Comparison of ENCODE assay signal across 24 cellular contexts in the genomic region with DNA sequence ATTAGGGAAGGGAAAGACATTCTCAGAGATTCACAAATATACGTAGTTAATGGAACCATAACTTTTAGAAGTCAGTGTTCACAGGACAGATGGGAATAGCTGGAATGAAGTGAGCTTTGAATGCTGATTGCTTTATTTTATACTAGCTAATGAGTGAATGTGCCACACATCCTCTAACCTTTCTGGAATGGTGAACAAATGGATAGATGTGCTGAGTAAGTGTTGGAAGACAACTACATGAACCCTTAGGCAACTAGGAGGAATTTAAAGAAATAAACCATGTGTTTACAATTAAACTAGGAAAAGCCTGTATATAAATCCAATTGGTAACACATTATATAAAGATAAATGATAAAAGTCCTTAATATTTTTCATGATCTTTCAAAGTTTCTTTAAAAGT.
"Had no signal": no experiment of that assay in that cellular context is flagged by ENCODE, and none has a peak within 500 bp of the region (broad histone marks: within the 10 kb centered on the region; RNA-seq: fewer than 3 reads in every experiment).

No MANE protein-coding gene starts in this region.

- H3K9ac ChIP-seq: neural progenitor cell had no signal

- H3K36me3 Mint-ChIP-seq: memory B cell; naive B cell; natural killer cell treated with Interleukin-12 subunit alpha and Interleukin-12 subunit beta and Interleukin-15 and Interleukin-18, amount 100 ng/mL, for 72 hours; neural progenitor cell; stimulated activated memory B cell treated with anti-CD40 and anti-IgM and Interleukin-4, amounts not matched to agents 10 μg/mL and 1 μg/mL and 100 μg/mL, for 72 hours had no signal

- DNase-seq: cortex of kidney; effector memory CD8-positive, alpha-beta T cell; gastrocnemius medialis; head of caudate nucleus; kidney; mucosa of descending colon; naive B cell; psoas muscle; right cardiac atrium; spleen; stimulated activated CD4-positive, alpha-beta T cell treated with anti-CD3 and anti-CD28 coated beads, Interleukin-4, amount 100 ng/mL, for 4 hours; stimulated activated naive CD8-positive, alpha-beta T cell treated with anti-CD3 and anti-CD28 coated beads, Interleukin-15, Interleukin-2, amounts not matched to agents 100 U/mL and 50 U/mL, for 24 hours; substantia nigra; testis; tibial artery had no signal

- H3K9me3 ChIP-seq: gastrocnemius medialis, mucosa of descending colon, psoas muscle, spleen, testis, tibial artery had no signal

- H3K79me2 ChIP-seq: hepatocyte had no signal

- H3K27ac ChIP-seq: gastrocnemius medialis, hepatocyte, neural progenitor cell, psoas muscle, skin epidermis, spleen, testis had no signal

- H3K9me3 Mint-ChIP-seq: natural killer cell treated with Interleukin-12 subunit alpha and Interleukin-12 subunit beta and Interleukin-15 and Interleukin-18, amount 100 ng/mL, for 72 hours; stimulated activated memory B cell treated with anti-CD40 and anti-IgM and Interleukin-4, amounts not matched to agents 10 μg/mL and 1 μg/mL and 100 μg/mL, for 72 hours had no signal

- ATAC-seq: effector memory CD8-positive, alpha-beta T cell; gastrocnemius medialis; mucosa of descending colon; natural killer cell treated with Interleukin-12 subunit alpha and Interleukin-12 subunit beta and Interleukin-15 and Interleukin-18, amount 100 ng/mL, for 72 hours; stimulated activated memory B cell treated with anti-CD40 and anti-IgM and Interleukin-4, amounts not matched to agents 10 μg/mL and 1 μg/mL and 100 μg/mL, for 72 hours; stimulated activated naive CD8-positive, alpha-beta T cell treated with anti-CD3 and anti-CD28 coated beads, Interleukin-15, Interleukin-2, amounts not matched to agents 100 U/mL and 50 U/mL, for 24 hours had no signal

- H3K4me3 Mint-ChIP-seq: effector memory CD8-positive, alpha-beta T cell; memory B cell; naive B cell; natural killer cell treated with Interleukin-12 subunit alpha and Interleukin-12 subunit beta and Interleukin-15 and Interleukin-18, amount 100 ng/mL, for 72 hours; neural progenitor cell; stimulated activated memory B cell treated with anti-CD40 and anti-IgM and Interleukin-4, amounts not matched to agents 10 μg/mL and 1 μg/mL and 100 μg/mL, for 72 hours; type B pancreatic cell had no signal

- H3K4me1 ChIP-seq: testis had no signal

- H3K36me3 ChIP-seq: gastrocnemius medialis, neural progenitor cell, spleen, tibial artery had no signal

- H3K4me1 Mint-ChIP-seq: memory B cell; naive B cell; stimulated activated memory B cell treated with anti-CD40 and anti-IgM and Interleukin-4, amounts not matched to agents 10 μg/mL and 1 μg/mL and 100 μg/mL, for 72 hours had no signal

- H3K27me3 Mint-ChIP-seq: effector memory CD8-positive, alpha-beta T cell; naive B cell; natural killer cell treated with Interleukin-12 subunit alpha and Interleukin-12 subunit beta and Interleukin-15 and Interleukin-18, amount 100 ng/mL, for 72 hours; stimulated activated memory B cell treated with anti-CD40 and anti-IgM and Interleukin-4, amounts not matched to agents 10 μg/mL and 1 μg/mL and 100 μg/mL, for 72 hours; type B pancreatic cell had no signal

- H3K27ac Mint-ChIP-seq: effector memory CD8-positive, alpha-beta T cell; memory B cell; natural killer cell treated with Interleukin-12 subunit alpha and Interleukin-12 subunit beta and Interleukin-15 and Interleukin-18, amount 100 ng/mL, for 72 hours; neural progenitor cell; stimulated activated memory B cell treated with anti-CD40 and anti-IgM and Interleukin-4, amounts not matched to agents 10 μg/mL and 1 μg/mL and 100 μg/mL, for 72 hours; type B pancreatic cell had no signal

- H3K27me3 ChIP-seq: gastrocnemius medialis, hepatocyte, neural progenitor cell, spleen, testis, tibial artery had no signal

- H3K4me2 ChIP-seq: hepatocyte, neural progenitor cell had no signal

- H3K4me3 ChIP-seq: gastrocnemius medialis, hepatocyte, lung, mucosa of descending colon, neural progenitor cell, psoas muscle, skin epidermis, spleen, testis, tibial artery had no signal

- FAIRE-seq: endometrium, kidney had no signal

- H2AFZ ChIP-seq: hepatocyte, neural progenitor cell had no signal
